ENCODE assay signal across 14 cellular contexts in the genomic region with DNA sequence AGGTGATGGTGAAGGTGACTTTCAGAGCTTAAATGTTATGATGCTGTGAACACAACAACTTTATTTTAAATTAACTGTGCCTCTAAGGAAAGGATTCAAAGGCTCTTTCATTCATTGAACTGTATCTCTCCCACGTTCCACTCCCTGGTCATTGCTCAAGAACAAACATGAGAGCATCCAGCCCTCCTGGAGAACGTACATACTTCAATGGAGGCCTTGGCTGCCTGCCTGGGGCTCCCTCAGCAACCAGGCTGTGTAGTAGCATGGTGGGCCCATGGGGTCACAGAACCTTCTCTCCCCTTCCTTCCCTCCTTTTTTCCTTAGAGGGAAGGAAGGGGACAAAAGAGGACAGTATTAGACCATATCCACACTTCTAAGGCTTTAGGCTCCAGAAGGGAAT.
"Had no signal": no experiment of that assay in that cellular context is flagged by ENCODE, and none has a peak within 500 bp of the region (broad histone marks: within the 10 kb centered on the region; RNA-seq: fewer than 3 reads in every experiment).

No MANE protein-coding gene starts in this region.

- ATAC-seq: natural killer cell had no signal

- H3K9me3 ChIP-seq: breast epithelium, left ventricle myocardium inferior, neutrophil, tibial nerve, vagina had no signal

- H3K27me3 ChIP-seq: breast epithelium, neutrophil, tibial nerve, vagina had no signal

- H3K4me1 ChIP-seq: breast epithelium, left ventricle myocardium inferior, tibial nerve, vagina had no signal

- H3K4me3 ChIP-seq: breast epithelium, hepatocyte, left ventricle myocardium inferior, tibial nerve, vagina had no signal

- H3K36me3 ChIP-seq: breast epithelium, left ventricle myocardium inferior, neutrophil, tibial nerve, vagina had no signal

- H3K27ac ChIP-seq: breast epithelium, hepatocyte, left ventricle myocardium inferior, neutrophil, tibial nerve, vagina had no signal

- DNase-seq: activated CD4-positive, alpha-beta T cell treated with anti-CD3 and anti-CD28 coated beads, Interleukin-2, amount 10 ng/mL, durations not matched to agents 7 days and 5 days; activated CD4-positive, CD25-positive, alpha-beta regulatory T cell; activated CD8-positive, alpha-beta memory T cell treated with anti-CD3 and anti-CD28 coated beads, Interleukin-2, amount 50 U/mL, for 48 hours; activated gamma-delta T cell treated with Interleukin-2 at 50 U/mL for 16 hours; anterior cingulate cortex; endodermal cell; left ventricle myocardium inferior; natural killer cell; stimulated activated CD4-positive, alpha-beta T cell treated with anti-CD3 and anti-CD28 coated beads, Interleukin-1b, Interleukin-23, amount 100 ng/mL, for 48 hours had no signal
